Comparison of ENCODE assay signal across 8 cellular contexts in genomic region chrX:15493118-15494082, GRCh38. TPM values are rescaled to one million over a fixed set of nuclear protein-coding genes. Genes with fewer than 3 reads are reported as not detected.
DNase-seq lines count a peak whose midpoint lies in the region; ATAC-seq and TF ChIP-seq lines count a peak whose summit lies in the region.

Gene PIR, minus strand, starts transcription at chrX:15493333. Its CDS starts 2,076 bp downstream, at chrX:15491257.

- ATAC-seq in RWPE2 (ENCODE audit: low read depth) = peak; percentile 100

- no peaks in the 10 kb centered on the region for H3K79me1 ChIP-seq in neuronal stem cell (ENCODE audit: low read depth, low read length)

- H3K4ac ChIP-seq in neuronal stem cell (ENCODE audit: low read length) = no peak within 1 kb of the TSS

- H3K36me3 ChIP-seq in RWPE2 (ENCODE audit: low read depth) (no peaks in the 10 kb centered on the region), neuronal stem cell (replicated peaks in 1 of 2; ENCODE audit: control insufficient read depth in 2 of 2, insufficient read depth in 2 of 2, low read length in 2 of 2) (peaks cover 2 to 18% of the 10 kb centered on the region in 2 donors)

- H3K18ac ChIP-seq in neuronal stem cell (ENCODE audit: low read length) = peak within 1 kb of the TSS; percentile 76

- DNase-seq in G401 (ENCODE audit: low spot score) (peak; percentile 88), GOT3 (lab: John Stamatoyannopoulos, UW) (peak; percentile 94), RWPE2 (ENCODE audit: low spot score) (peak; percentile 84), germinal center (ENCODE audit: low spot score) (peak; percentile 27), neuronal stem cell (ENCODE audit: low spot score) (peak; percentile 66)
- DNase-seq in activated naive CD4-positive, alpha-beta T cell treated with Interleukin-2 at 50 U/mL for 16 hours = peak; percentile 57

- no peak within 1 kb of the TSS for H2BK120ac ChIP-seq in neuronal stem cell (ENCODE audit: low read depth, low read length)

- H3K4me2 ChIP-seq in neuronal stem cell (ENCODE audit: insufficient read depth, low read length, poor library complexity, severe bottlenecking) = peak within 1 kb of the TSS; percentile 47

- H2BK5ac ChIP-seq in neuronal stem cell (ENCODE audit: low read length) = no peak within 1 kb of the TSS

- TF ChIP-seq CTCF in LNCAP (IDR thresholded peaks at IDR 0.05) (peak; percentile 59), RWPE2 (IDR thresholded peaks at IDR 0.05; ENCODE audit: poor library complexity, severe bottlenecking) (peak; percentile 39)

- H3K23ac ChIP-seq in neuronal stem cell (ENCODE audit: low read depth, low read length, poor library complexity) = no peak within 1 kb of the TSS

- H2AFZ ChIP-seq in neuronal stem cell (ENCODE audit: low read length) = peak within 1 kb of the TSS; percentile 96

- in situ Hi-C loops in G401 (cut with HindIII; ENCODE audit: low sequenced_read_pairs) = no loop called here

- no peak within 1 kb of the TSS for H2BK15ac ChIP-seq in neuronal stem cell (ENCODE audit: low read length)

- no peak within 1 kb of the TSS for H3K14ac ChIP-seq in neuronal stem cell (ENCODE audit: low read length)

- H3K4me3 ChIP-seq in RWPE2 (ENCODE audit: severe bottlenecking) (peak within 1 kb of the TSS; percentile 30), neuronal stem cell (ENCODE audit: low read length in 2 of 2) (peak within 1 kb of the TSS; percentile 60 to 81)

- no peak within 1 kb of the TSS for H2BK12ac ChIP-seq in neuronal stem cell (ENCODE audit: low read length)

- WGBS in neuronal stem cell (ENCODE audit: extremely low coverage in 2 of 2, insufficient read length in 2 of 2, insufficient replicate concordance in 1 of 2), 2 donors = no CpG with 5 or more reads among the region's 48 CpGs

- no peak within 1 kb of the TSS for H3K27ac ChIP-seq in RWPE2 (ENCODE audit: poor library complexity, severe bottlenecking)
- peak within 1 kb of the TSS; percentile 72 for H3K27ac ChIP-seq in neuronal stem cell (replicated peaks; ENCODE audit: low read length)
- H3K27ac ChIP-seq in temporal lobe (ENCODE audit: low read depth, low read length) = peak within 1 kb of the TSS; percentile 60

- no peak within 1 kb of the TSS for H4K8ac ChIP-seq in neuronal stem cell (ENCODE audit: low read depth, low read length)

- H4K91ac ChIP-seq in neuronal stem cell (ENCODE audit: low read depth, low read length, poor library complexity) = no peak within 1 kb of the TSS

- H3K4me1 ChIP-seq in RWPE2 (ENCODE audit: insufficient read depth, poor library complexity, severe bottlenecking) (no peaks in the 10 kb centered on the region), neuronal stem cell (ENCODE audit: control insufficient read depth in 2 of 2, insufficient read depth in 1 of 2, low read depth in 1 of 2, low read length in 2 of 2) (peaks cover 3 to 6% of the 10 kb centered on the region in 2 donors)

- H3K27me3 ChIP-seq in RWPE2 (ENCODE audit: insufficient read depth, poor library complexity, severe bottlenecking) (no peaks in the 10 kb centered on the region), neuronal stem cell (ENCODE audit: control insufficient read depth in 3 of 3, insufficient read depth in 3 of 3, low read depth in 1 of 3, low read length in 3 of 3) (no peaks in the 10 kb centered on the region)

- no peak within 1 kb of the TSS for H2AK5ac ChIP-seq in neuronal stem cell (ENCODE audit: low read depth, low read length)

- H3K9me3 ChIP-seq in RWPE2 (ENCODE audit: severe bottlenecking) (no peaks in the 10 kb centered on the region), neuronal stem cell (replicated peaks in 1 of 2; ENCODE audit: control insufficient read depth in 2 of 2, insufficient read depth in 1 of 2, low read depth in 1 of 2, low read length in 2 of 2) (no peaks in the 10 kb centered on the region)

- no peak within 1 kb of the TSS for H3K9ac ChIP-seq in neuronal stem cell (ENCODE audit: low read depth, low read length, poor library complexity)

RNA-seq across cellular contexts. Expression of gene PIR, which starts in this region (rescaled TPM):
- 26.8 and 49.8 TPM in 2 replicates for total RNA-seq in G401 (2014; rRNA removed; shearing (Covaris generic))
- 44.1 TPM for polyA plus RNA-seq in neuronal stem cell (2013, experiment 1 of 2)
- 44.3 TPM for polyA plus RNA-seq in neuronal stem cell (2013, experiment 2 of 2)
- total RNA-seq in temporal lobe = 2.0 TPM

Comparison
In these comparisons a context has a peak if more than half of its experiments do, and no peak if none do; other contexts are left out.
1. DNase-seq: peak in every context shown above with its lines; median percentile 94 in GOT3; 88 in G401; 84 in RWPE2; 66 in neuronal stem cell; 57 in activated naive CD4-positive, alpha-beta T cell treated with Interleukin-2 at 50 U/mL for 16 hours; 27 in germinal center.